ENCODE assay signal across 24 cellular contexts in the genomic region with DNA sequence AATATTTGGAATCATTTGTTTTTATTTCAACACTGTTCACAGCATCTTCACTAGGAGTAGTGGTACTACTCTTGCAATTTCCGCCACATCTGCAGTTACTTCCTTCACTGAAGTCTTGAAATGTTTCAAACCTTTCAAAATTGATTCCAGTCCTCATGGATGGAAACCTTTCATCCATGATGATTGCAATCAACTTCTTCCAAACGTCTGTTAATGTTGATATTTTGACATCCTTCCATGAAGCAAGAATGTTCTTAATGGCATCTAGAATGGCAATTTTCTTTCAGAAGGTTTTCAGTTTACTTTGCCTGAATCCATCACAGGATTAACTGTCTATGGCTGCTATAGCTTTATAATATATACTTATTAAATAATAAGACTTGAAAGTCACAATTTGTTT.
"Had no signal": no experiment of that assay in that cellular context is flagged by ENCODE, and none has a peak within 500 bp of the region (broad histone marks: within the 10 kb centered on the region; RNA-seq: fewer than 3 reads in every experiment).

No MANE protein-coding gene starts in this region.

- H3K27me3 ChIP-seq: stomach, suprapubic skin, testis, thyroid gland, tibial artery, tibial nerve, transverse colon, upper lobe of left lung, upper lobe of right lung, uterus, vagina had no signal

- H3K27ac ChIP-seq: stomach, suprapubic skin, testis, thoracic aorta, thyroid gland, tibial artery, tibial nerve, transverse colon, upper lobe of left lung, upper lobe of right lung, uterus, vagina had no signal

- DNase-seq: stimulated activated CD4-positive, alpha-beta T cell treated with anti-CD3 and anti-CD28 coated beads, Interleukin-2, amount 100 ng/mL, for 48 hours; stimulated activated CD4-positive, alpha-beta T cell treated with anti-CD3 and anti-CD28 coated beads, Interleukin-4, amount 100 ng/mL, for 1 hour; stimulated activated CD4-positive, alpha-beta T cell treated with anti-CD3 and anti-CD28 coated beads, Interleukin-4, amount 100 ng/mL, for 24 hours; stimulated activated CD4-positive, alpha-beta T cell treated with anti-CD3 and anti-CD28 coated beads, Interleukin-4, amount 100 ng/mL, for 4 hours; stimulated activated CD8-positive, alpha-beta memory T cell treated with anti-CD3 and anti-CD28 coated beads, Interleukin-4, amount 100 ng/mL, for 48 hours; stimulated activated naive B cell treated with anti-CD40 and anti-IgM and Interleukin-4, amounts not matched to agents 10 μg/mL and 1 μg/mL and 100 μg/mL, for 72 hours; stimulated activated naive CD4-positive, alpha-beta T cell; stimulated activated naive CD4-positive, alpha-beta T cell treated with Interleukin-2 at 50 U/mL for 16 hours; stimulated activated naive CD8-positive, alpha-beta T cell treated with anti-CD3 and anti-CD28 coated beads, Interleukin-15, amount 100 ng/mL, for 72 hours; stimulated activated naive CD8-positive, alpha-beta T cell treated with anti-CD3 and anti-CD28 coated beads, Interleukin-15, Interleukin-2, amounts not matched to agents 100 U/mL and 50 U/mL, for 24 hours; stomach; substantia nigra; testis; thyroid gland; tibial artery; transverse colon; trophoblast cell; upper lobe of right lung; uterus had no signal

- H3K4me3 ChIP-seq: stomach, suprapubic skin, testis, thoracic aorta, thyroid gland, tibial artery, tibial nerve, transverse colon, upper lobe of left lung, upper lobe of right lung, uterus, vagina had no signal

- H3K9me3 ChIP-seq: stomach, suprapubic skin, testis, thoracic aorta, thyroid gland, tibial artery, tibial nerve, transverse colon, upper lobe of left lung, upper lobe of right lung, uterus, vagina had no signal

- H3K36me3 ChIP-seq: stomach, suprapubic skin, thoracic aorta, thyroid gland, tibial artery, tibial nerve, transverse colon, upper lobe of left lung, upper lobe of right lung, uterus, vagina had no signal
